ENCODE assay signal across 11 cellular contexts in genomic region chr13:100658363-100658762, GRCh38. TPM values are rescaled to one million over a fixed set of nuclear protein-coding genes. Genes with fewer than 3 reads are reported as not detected.
A peak's percentile ranks its signal among the peaks of the same experiment; 100 is the strongest.
DNase-seq lines count a peak whose midpoint lies in the region; ATAC-seq and TF ChIP-seq lines count a peak whose summit lies in the region.
"Had no signal": no experiment of that assay in that cellular context is flagged by ENCODE, and none has a peak within 500 bp of the region (broad histone marks: within the 10 kb centered on the region; RNA-seq: fewer than 3 reads in every experiment).

No MANE protein-coding gene starts in this region.

- H3K4me3 Mint-ChIP-seq in activated T-helper 1 cell treated with anti-CD3 and anti-CD28 coated beads, Interleukin-12 subunit alpha, Interleukin-12 subunit beta, Interleukin-2, Interleukin-4 antibody, amounts not matched to agents 30 ng/mL and 10 ng/mL and 1 ng/mL, durations not matched to agents 14 hours and 24 hours and 36 hours: no peak overlapping the region

- peaks cover 10 to 16% (median 14%) of the 10 kb centered on the region in 10 experiments; a peak in 18 of 20 replicates for H3K4me1 ChIP-seq in BLaER1 treated with 17β-estradiol and CSF1 and Interleukin-3, amounts not matched to agents 10 nM and 100 nM
- no peaks in the 10 kb centered on the region for H3K4me1 ChIP-seq in adrenal gland (replicated peaks in 1 of 2)

- H3K9me3 ChIP-seq in BLaER1 treated with 17β-estradiol and CSF1 and Interleukin-3, amounts not matched to agents 10 nM and 100 nM (replicated peaks in 1 of 11): no peaks in the 10 kb centered on the region
- no peaks in the 10 kb centered on the region for H3K9me3 ChIP-seq in adrenal gland (replicated peaks in 1 of 3)

- in situ Hi-C loops in GM13977 (cut with MboI; ENCODE audit: low pct_unique_long_range_greater_than_20kb, low sequenced_read_pairs, unreplicated experiment): no loop called here

- H3K36me3 ChIP-seq in BLaER1 treated with 17β-estradiol and CSF1 and Interleukin-3, amounts not matched to agents 10 nM and 100 nM: peaks cover 42 to 100% (median 91%) of the 10 kb centered on the region in 11 experiments
- H3K36me3 ChIP-seq in adrenal gland (replicated peaks in 1 of 2): peaks cover 0 to 24% of the 10 kb centered on the region in 2 donors

- peaks cover 39% of the 10 kb centered on the region for H3K36me3 Mint-ChIP-seq in activated T-helper 1 cell treated with anti-CD3 and anti-CD28 coated beads, Interleukin-12 subunit alpha, Interleukin-12 subunit beta, Interleukin-2, Interleukin-4 antibody, amounts not matched to agents 30 ng/mL and 10 ng/mL and 1 ng/mL, durations not matched to agents 14 hours and 24 hours and 36 hours (ENCODE audit: low read depth)

- peaks cover 0 to 11% (median 0%) of the 10 kb centered on the region in 11 experiments; a peak in 4 of 22 replicates for H4K20me1 ChIP-seq in BLaER1 treated with 17β-estradiol and CSF1 and Interleukin-3, amounts not matched to agents 10 nM and 100 nM

- H3K4me3 ChIP-seq in BLaER1 treated with 17β-estradiol and CSF1 and Interleukin-3, amounts not matched to agents 10 nM and 100 nM: no peak overlapping the region
- H3K4me3 ChIP-seq in adrenal gland: no peak overlapping the region

- H3K27ac Mint-ChIP-seq in activated T-helper 1 cell treated with anti-CD3 and anti-CD28 coated beads, Interleukin-12 subunit alpha, Interleukin-12 subunit beta, Interleukin-2, Interleukin-4 antibody, amounts not matched to agents 30 ng/mL and 10 ng/mL and 1 ng/mL, durations not matched to agents 14 hours and 24 hours and 36 hours: peak overlapping the region; percentile 65

- TF ChIP-seq CTCF in GM13977 (IDR thresholded peaks at IDR 0.05; ENCODE audit: extremely low read depth, insufficient read depth, missing control alignments) (no peak), adrenal gland (IDR thresholded peaks at IDR 0.05) (no peak)

- H3K27me3 ChIP-seq in BLaER1 treated with 17β-estradiol and CSF1 and Interleukin-3, amounts not matched to agents 10 nM and 100 nM: no peaks in the 10 kb centered on the region
- no peaks in the 10 kb centered on the region for H3K27me3 ChIP-seq in adrenal gland

- 43 to 61% (median 46%) methylated on average over 2 of the region's 2 CpGs for WGBS in adrenal gland, 4 donors

- no peak for TF ChIP-seq POLR2A in adrenal gland (IDR thresholded peaks at IDR 0.05)

- H3K4me1 Mint-ChIP-seq in activated T-helper 1 cell treated with anti-CD3 and anti-CD28 coated beads, Interleukin-12 subunit alpha, Interleukin-12 subunit beta, Interleukin-2, Interleukin-4 antibody, amounts not matched to agents 30 ng/mL and 10 ng/mL and 1 ng/mL, durations not matched to agents 14 hours and 24 hours and 36 hours (ENCODE audit: low read depth): peaks cover 23% of the 10 kb centered on the region

- H3K4me2 ChIP-seq in BLaER1 treated with 17β-estradiol and CSF1 and Interleukin-3, amounts not matched to agents 10 nM and 100 nM: peak overlapping the region in 9 of 11 experiments; percentile 1 to 48 (median 26); a peak in 11 of 22 replicates

- intact Hi-C loops in activated T-helper 1 cell treated with anti-CD3 and anti-CD28 coated beads, Interleukin-12 subunit alpha, Interleukin-12 subunit beta, Interleukin-2, Interleukin-4 antibody, amounts not matched to agents 30 ng/mL and 10 ng/mL and 1 ng/mL, durations not matched to agents 14 hours and 24 hours and 36 hours (cut with micrococcal nuclease): loop anchor here (5.0 kb wide), 1 partner anchor 86 kb away; no protein-coding TSS in a partner anchor
- intact Hi-C loops in adrenal gland (cut with DNase I): no loop called here

- no peak overlapping the region for H3K9ac ChIP-seq in BLaER1 treated with 17β-estradiol and CSF1 and Interleukin-3, amounts not matched to agents 10 nM and 100 nM

- no peak for DNase-seq in activated T-helper 1 cell treated with anti-CD3 and anti-CD28 coated beads, Interleukin-12 subunit alpha, Interleukin-12 subunit beta, Interleukin-2, Interleukin-4 antibody, amounts not matched to agents 30 ng/mL and 10 ng/mL and 1 ng/mL, durations not matched to agents 14 hours and 24 hours and 36 hours (ENCODE audit: low spot score)
- DNase-seq in hepatic stellate cell (ENCODE audit: low spot score): no peak
- no peak for DNase-seq in GM13977 (ENCODE audit: low spot score)
- no peak for DNase-seq in adrenal gland
- DNase-seq in AG08395 (ENCODE audit: low spot score): no peak
- DNase-seq: aorta, NCI-H2227 treated with DMSO at 0.1 percent for 48 hours, T-cell had no signal

- no peaks in the 10 kb centered on the region for H3K9me3 Mint-ChIP-seq in activated T-helper 1 cell treated with anti-CD3 and anti-CD28 coated beads, Interleukin-12 subunit alpha, Interleukin-12 subunit beta, Interleukin-2, Interleukin-4 antibody, amounts not matched to agents 30 ng/mL and 10 ng/mL and 1 ng/mL, durations not matched to agents 14 hours and 24 hours and 36 hours
- H3K9me3 Mint-ChIP-seq: T-cell had no signal

- H3K27me3 Mint-ChIP-seq in activated T-helper 1 cell treated with anti-CD3 and anti-CD28 coated beads, Interleukin-12 subunit alpha, Interleukin-12 subunit beta, Interleukin-2, Interleukin-4 antibody, amounts not matched to agents 30 ng/mL and 10 ng/mL and 1 ng/mL, durations not matched to agents 14 hours and 24 hours and 36 hours (ENCODE audit: insufficient read depth): no peaks in the 10 kb centered on the region
- H3K27me3 Mint-ChIP-seq: T-cell had no signal

- ATAC-seq in GM19372 (IDR thresholded peaks at IDR 0.05; ENCODE audit: low read depth, unreplicated experiment) (peak; percentile 64), HG03066 (IDR thresholded peaks at IDR 0.05; ENCODE audit: low read depth, unreplicated experiment) (peak; percentile 83)

- H3K27ac ChIP-seq in BLaER1 treated with 17β-estradiol and CSF1 and Interleukin-3, amounts not matched to agents 10 nM and 100 nM: no peak overlapping the region
- H3K27ac ChIP-seq in adrenal gland: no peak overlapping the region

RNA-seq across cellular contexts. Expression of gene TMTC4, which starts 16.2 kb away (rescaled TPM):
- total RNA-seq in activated T-helper 1 cell treated with anti-CD3 and anti-CD28 coated beads, Interleukin-12 subunit alpha, Interleukin-12 subunit beta, Interleukin-2, Interleukin-4 antibody, amounts not matched to agents 30 ng/mL and 10 ng/mL and 1 ng/mL, durations not matched to agents 14 hours and 24 hours and 36 hours: 19.2 and 21.2 TPM in 2 replicates
- total RNA-seq in adrenal gland: 10 to 100 TPM in 5 of 8 donors, 1 to 10 TPM in 3; 6.7 to 14.7 (median 10.5) TPM
- 1 to 10 TPM; 3.9 to 6.6 (median 4.7) TPM for polyA plus RNA-seq in adrenal gland
